In the genomic region with DNA sequence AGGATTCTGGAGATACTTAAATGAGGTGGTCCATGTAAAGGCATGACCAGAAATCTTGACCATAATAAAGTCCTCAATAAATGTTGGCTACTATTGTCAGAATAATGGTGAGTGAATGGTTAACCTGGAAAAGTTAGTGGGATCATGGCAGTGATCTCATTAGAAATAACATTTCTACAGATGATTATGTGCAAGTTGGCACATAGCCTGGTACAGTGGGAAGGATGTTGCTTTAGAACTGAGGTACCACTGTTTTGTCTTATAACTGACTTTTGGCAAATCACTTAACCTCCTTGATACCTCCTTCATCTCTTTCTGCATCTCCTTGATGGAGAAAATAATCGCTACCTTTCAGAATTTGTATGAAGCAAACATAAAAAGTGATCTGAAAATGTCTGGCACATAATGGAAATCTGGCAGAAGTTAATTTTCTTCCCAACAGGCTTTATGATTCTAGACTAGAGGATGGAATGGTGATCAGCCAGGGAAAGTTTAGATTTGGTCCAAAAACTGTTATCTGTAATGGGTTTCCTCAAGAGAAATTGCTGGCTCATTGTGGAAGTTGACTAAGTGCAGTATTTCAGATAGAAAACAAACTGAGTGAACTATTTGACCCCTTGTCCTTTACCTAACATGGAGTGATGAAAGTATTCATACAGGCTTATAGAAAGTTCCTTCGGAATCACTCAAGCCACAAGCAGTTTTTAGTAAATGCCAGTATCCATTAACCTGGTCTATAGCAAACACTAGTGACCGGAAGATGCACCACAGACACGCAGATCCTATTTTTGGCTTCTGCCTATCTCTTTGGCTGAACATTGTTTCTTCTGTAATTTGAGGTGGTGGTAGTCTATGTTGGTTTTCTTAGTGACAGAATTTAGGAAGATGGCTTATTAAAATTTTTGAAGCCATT, we compare ENCODE assay signal across 1 cellular context.
TF ChIP-seq lines count a peak whose summit lies in the region.

No MANE protein-coding gene starts in this region.

TF ChIP-seq in IMR-90, 13 proteins besides CTCF, POLR2A, EP300 and RAD21 (continued from another document):
- TF ChIP-seq RFX5 (IDR thresholded peaks at IDR 0.05; ENCODE audit: low read depth, low read length): no peak
- TF ChIP-seq CHD1 (IDR thresholded peaks at IDR 0.05; ENCODE audit: low read depth, low read length): no peak
- no peak for TF ChIP-seq MAZ (IDR thresholded peaks at IDR 0.05; ENCODE audit: borderline replicate concordance, low read depth, low read length)
- no peak for TF ChIP-seq RCOR1 (IDR thresholded peaks at IDR 0.05; ENCODE audit: insufficient replicate concordance, low read length)
- no peak for TF ChIP-seq BHLHE40 (IDR thresholded peaks at IDR 0.05; ENCODE audit: low read depth, low read length)
